1 cellular context compared by ENCODE assay signal in genomic region chr15:41135580-41135979, GRCh38.
TF ChIP-seq lines count a peak whose summit lies in the region.

No MANE protein-coding gene starts in this region.

TF ChIP-seq in K562, 482 proteins besides CTCF, POLR2A, EP300 and RAD21:
- TF ChIP-seq CEBPB (tag; IDR thresholded peaks at IDR 0.05), result peak; percentile 9; the same call in 1 of the 2 replicates
